Comparison of ENCODE assay signal across 13 cellular contexts in the genomic region with DNA sequence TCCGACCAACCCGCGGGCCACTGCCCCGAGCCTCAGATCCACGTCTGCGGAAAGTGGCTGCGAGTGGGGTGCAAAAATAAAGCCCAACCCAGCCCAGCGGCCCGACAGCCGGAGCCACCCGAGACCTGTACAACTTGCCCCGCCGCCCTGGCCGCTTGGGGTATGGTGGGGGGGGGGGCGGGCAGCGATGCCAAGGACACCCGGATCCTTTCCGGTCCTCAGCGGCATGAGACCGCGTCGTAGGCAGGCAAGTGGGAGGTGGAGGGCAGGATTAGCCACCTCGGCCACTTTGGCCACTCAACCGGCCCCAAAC. TPM values are rescaled to one million over a fixed set of nuclear protein-coding genes. Genes with fewer than 3 reads are reported as not detected.
DNase-seq lines count a peak whose midpoint lies in the region; ATAC-seq and TF ChIP-seq lines count a peak whose summit lies in the region.
"Had no signal": no experiment of that assay in that cellular context is flagged by ENCODE, and none has a peak within 500 bp of the region (broad histone marks: within the 10 kb centered on the region; RNA-seq: fewer than 3 reads in every experiment).

No MANE protein-coding gene starts in this region.

- H3K36me3 ChIP-seq in esophagus squamous epithelium = no peaks in the 10 kb centered on the region
- H3K36me3 ChIP-seq in neuron (ENCODE audit: insufficient read depth, low read length) = no peaks in the 10 kb centered on the region
- H3K36me3 ChIP-seq in upper lobe of right lung = no peaks in the 10 kb centered on the region
- H3K36me3 ChIP-seq: Peyer's patch had no signal

- intact Hi-C loops in esophagus squamous epithelium (cut with DNase I) (no loop called here), upper lobe of right lung (cut with DNase I) (no loop called here)

- no peak overlapping the region for H3K27ac ChIP-seq in esophagus squamous epithelium
- no peak overlapping the region for H3K27ac ChIP-seq in upper lobe of right lung
- H3K27ac ChIP-seq: Peyer's patch had no signal

- H3K9me3 ChIP-seq in esophagus squamous epithelium (no peaks in the 10 kb centered on the region), neuron (ENCODE audit: low read length) (no peaks in the 10 kb centered on the region), upper lobe of right lung (no peaks in the 10 kb centered on the region)
- H3K9me3 ChIP-seq: Peyer's patch had no signal

- H3K4me1 ChIP-seq in esophagus squamous epithelium (no peaks in the 10 kb centered on the region), neuron (ENCODE audit: insufficient read depth, low read length) (no peaks in the 10 kb centered on the region), upper lobe of right lung (no peaks in the 10 kb centered on the region)
- H3K4me1 ChIP-seq: Peyer's patch had no signal

- DNase-seq in NCI-H748 (lab: John Stamatoyannopoulos, UW; ENCODE audit: unreplicated experiment) = peak; percentile 59
- no peak for DNase-seq in NCI-H748 treated with DMSO at 0.1 percent for 48 hours (lab: John Stamatoyannopoulos, UW)
- no peak for DNase-seq in esophagus squamous epithelium (lab: John Stamatoyannopoulos, UW)
- peak; percentile 54 for DNase-seq in upper lobe of right lung
- DNase-seq in T1000 (lab: John Stamatoyannopoulos, UW) = no peak
- no peak for DNase-seq in NCI-H1436 treated with DMSO at 0.1 percent for 48 hours (lab: John Stamatoyannopoulos, UW)
- DNase-seq: activated CD4-positive, alpha-beta T cell treated with anti-CD3 and anti-CD28 coated beads for 1 hour; activated naive CD4-positive, alpha-beta T cell treated with Interleukin-2 at 50 U/mL for 16 hours; HFFc6; stimulated activated naive CD8-positive, alpha-beta T cell treated with anti-CD3 and anti-CD28 coated beads, Interleukin-15, amount 100 ng/mL, for 72 hours had no signal

- no peak for TF ChIP-seq POLR2A in esophagus squamous epithelium (IDR thresholded peaks at IDR 0.05)

- no CpG with 5 or more reads among the region's 24 CpGs for WGBS in esophagus squamous epithelium, 2 donors

- TF ChIP-seq CTCF in esophagus squamous epithelium (IDR thresholded peaks at IDR 0.05) (no peak), upper lobe of right lung (IDR thresholded peaks at IDR 0.05) (no peak)

- peaks cover 0 to 44% (median 2%) of the 10 kb centered on the region in 4 donors for H3K27me3 ChIP-seq in esophagus squamous epithelium
- peaks cover 45% of the 10 kb centered on the region for H3K27me3 ChIP-seq in neuron (ENCODE audit: insufficient read depth, low read length)
- H3K27me3 ChIP-seq in upper lobe of right lung = peaks cover 3% of the 10 kb centered on the region
- H3K27me3 ChIP-seq: Peyer's patch had no signal

- peak overlapping the region; percentile 23 to 61 (median 34) for H3K4me3 ChIP-seq in esophagus squamous epithelium
- H3K4me3 ChIP-seq in neuron (ENCODE audit: low read length) = peak overlapping the region; percentile 37
- H3K4me3 ChIP-seq in upper lobe of right lung = peak overlapping the region; percentile 39

- ATAC-seq in upper lobe of right lung (peak; percentile 30), HG03097 (IDR thresholded peaks at IDR 0.05; ENCODE audit: low FRiP score, unreplicated experiment) (no peak)
- ATAC-seq: stimulated activated naive CD8-positive, alpha-beta T cell treated with anti-CD3 and anti-CD28 coated beads, Interleukin-15, amount 100 ng/mL, for 72 hours had no signal

- peak overlapping the region; percentile 52 for H2AFZ ChIP-seq in neuron (ENCODE audit: low read depth, low read length)

RNA-seq across cellular contexts. Expression of a gene that starts 1.6 kb away (rescaled TPM):
- total RNA-seq in esophagus squamous epithelium (1 to 10 TPM in 2 of 4 donors, under 1 TPM in 2; 0.40 to 2.8 (median 0.97) TPM), upper lobe of right lung (0.58 TPM)
- total RNA-seq: HFFc6 had no signal

Comparison
In these comparisons a context has a peak if more than half of its experiments do, and no peak if none do; other contexts are left out.
1. DNase-seq: peak in NCI-H748 (single experiment) and upper lobe of right lung (single experiment); none in NCI-H748 treated with DMSO at 0.1 percent for 48 hours (single experiment), esophagus squamous epithelium (single experiment), T1000 (single experiment) and NCI-H1436 treated with DMSO at 0.1 percent for 48 hours (single experiment).
2. Peak in every context shown above with its lines, with median percentiles within 50 percentile points of each other: H3K4me3 ChIP-seq.